ENCODE assay signal across 9 cellular contexts in genomic region chr19:49553451-49554271, GRCh38. TPM values are rescaled to one million over a fixed set of nuclear protein-coding genes. Genes with fewer than 3 reads are reported as not detected.
DNase-seq lines count a peak whose midpoint lies in the region; ATAC-seq, FAIRE-seq and TF ChIP-seq lines count a peak whose summit lies in the region.
"Had no signal": no experiment of that assay in that cellular context is flagged by ENCODE, and none has a peak within 500 bp of the region (broad histone marks: within the 10 kb centered on the region; RNA-seq: fewer than 3 reads in every experiment).

No MANE protein-coding gene starts in this region.

- in situ Hi-C loops in astrocyte of the cerebellum (cut with HindIII; ENCODE audit: low sequenced_read_pairs) = no loop called here

- TF ChIP-seq EP300 in A549 (IDR thresholded peaks at IDR 0.05) = no peak

- H3K27me3 ChIP-seq in Peyer's patch = no peaks in the 10 kb centered on the region

- no peaks in the 10 kb centered on the region; the same call in 1 of the 3 replicates for H3K4me1 ChIP-seq in A549
- H3K4me1 ChIP-seq in Peyer's patch = peaks cover 0 to 58% (median 13%) of the 10 kb centered on the region in 4 donors

- no peak overlapping the region for H3K4me3 Mint-ChIP-seq in mesothelial cell of epicardium

- no peak for TF ChIP-seq POLR2A in A549 (IDR thresholded peaks at IDR 0.05; ENCODE audit: low read length)
- peak in 1 of 2 donors; percentile 49 for TF ChIP-seq POLR2A in Peyer's patch (IDR thresholded peaks at IDR 0.05)

- DNase-seq in A549 (ENCODE audit: low read depth in 1 of 2, low spot score in 1 of 2) = no peak
- DNase-seq in Peyer's patch = peak in 2 of 3 donors; percentile 67 to 84
- peak; percentile 8 for DNase-seq in astrocyte of the cerebellum (ENCODE audit: low read depth)
- no peak for DNase-seq in mesothelial cell of epicardium (ENCODE audit: low spot score in 2 of 2, unreplicated experiment in 2 of 2)
- DNase-seq in GM19240 (ENCODE audit: insufficient read length, low spot score) = no peak
- no peak for DNase-seq in KG1 (lab: John Stamatoyannopoulos, UW)
- no peak for DNase-seq in anterior cingulate cortex (lab: John Stamatoyannopoulos, UW)
- DNase-seq: DND-41 had no signal

- no peaks in the 10 kb centered on the region for H3K27me3 Mint-ChIP-seq in mesothelial cell of epicardium (ENCODE audit: low read depth)

- TF ChIP-seq CTCF in A549 (IDR thresholded peaks at IDR 0.05) (no peak), Peyer's patch (IDR thresholded peaks at IDR 0.05) (peak in 3 of 6 experiments; percentile 9 to 29 (median 21)), astrocyte of the cerebellum (IDR thresholded peaks at IDR 0.05; ENCODE audit: low read depth, low read length, missing control alignments) (no peak), mesothelial cell of epicardium (IDR thresholded peaks at IDR 0.05; ENCODE audit: unreplicated experiment) (no peak)

- H3K9me3 ChIP-seq in A549 (no peaks in the 10 kb centered on the region), Peyer's patch (no peaks in the 10 kb centered on the region)

- H3K4me1 Mint-ChIP-seq in mesothelial cell of epicardium = no peaks in the 10 kb centered on the region

- WGBS in A549 (ENCODE audit: missing lambda C conversion rate) = 77% methylated on average over 10 of the region's 10 CpGs

- H3K36me3 ChIP-seq in Peyer's patch = peaks cover 0 to 31% (median 0%) of the 10 kb centered on the region in 3 donors

- no peaks in the 10 kb centered on the region for H3K9me3 Mint-ChIP-seq in mesothelial cell of epicardium

- H3K4me2 ChIP-seq in A549 = no peak overlapping the region

- POLR2A ChIA-PET in A549 (lab: Yijun Ruan, JAX) = no interaction called here

- H3K27ac ChIP-seq in A549 = no peak overlapping the region
- H3K27ac ChIP-seq in Peyer's patch = peak overlapping the region; percentile 61 to 93 (median 80)

- CTCF ChIA-PET in A549 (lab: Yijun Ruan, JAX) = interaction anchor here (0.6 to 19.1 kb wide), 8 partner anchors 8 to 337 kb away, joined by 3 to 426 read pairs (median 4); partner anchors contain the start of genes NOSIP, PRRG2 and RRAS

- no peak for FAIRE-seq in A549 (lab: Jason Lieb, UNC)

- no peak for TF ChIP-seq RAD21 in A549 (conservative IDR thresholded peaks at IDR 0.05 in 1 of 2, IDR thresholded peaks at IDR 0.05 in 1 of 2)

- peak overlapping the region; percentile 7 for H3K27ac Mint-ChIP-seq in mesothelial cell of epicardium

- ATAC-seq in A549 (peak; percentile 21 to 30; a peak in 3 of 6 replicates), HG03135 (IDR thresholded peaks at IDR 0.05; ENCODE audit: unreplicated experiment) (no peak)

- H3K4me3 ChIP-seq in A549 (no peak overlapping the region), Peyer's patch (no peak overlapping the region), astrocyte of the cerebellum (ENCODE audit: low read depth, low read length) (no peak overlapping the region)

- peaks cover 27% of the 10 kb centered on the region for H3K36me3 Mint-ChIP-seq in mesothelial cell of epicardium

TF ChIP-seq in A549, 52 proteins besides CTCF, POLR2A, EP300 and RAD21:
- no peak for TF ChIP-seq HEYL (CRISPR knock-in tag; IDR thresholded peaks at IDR 0.05)
- no peak for TF ChIP-seq CHD2 (IDR thresholded peaks at IDR 0.05; ENCODE audit: low read length, partially characterized antibody)
- TF ChIP-seq, protein P1, sequence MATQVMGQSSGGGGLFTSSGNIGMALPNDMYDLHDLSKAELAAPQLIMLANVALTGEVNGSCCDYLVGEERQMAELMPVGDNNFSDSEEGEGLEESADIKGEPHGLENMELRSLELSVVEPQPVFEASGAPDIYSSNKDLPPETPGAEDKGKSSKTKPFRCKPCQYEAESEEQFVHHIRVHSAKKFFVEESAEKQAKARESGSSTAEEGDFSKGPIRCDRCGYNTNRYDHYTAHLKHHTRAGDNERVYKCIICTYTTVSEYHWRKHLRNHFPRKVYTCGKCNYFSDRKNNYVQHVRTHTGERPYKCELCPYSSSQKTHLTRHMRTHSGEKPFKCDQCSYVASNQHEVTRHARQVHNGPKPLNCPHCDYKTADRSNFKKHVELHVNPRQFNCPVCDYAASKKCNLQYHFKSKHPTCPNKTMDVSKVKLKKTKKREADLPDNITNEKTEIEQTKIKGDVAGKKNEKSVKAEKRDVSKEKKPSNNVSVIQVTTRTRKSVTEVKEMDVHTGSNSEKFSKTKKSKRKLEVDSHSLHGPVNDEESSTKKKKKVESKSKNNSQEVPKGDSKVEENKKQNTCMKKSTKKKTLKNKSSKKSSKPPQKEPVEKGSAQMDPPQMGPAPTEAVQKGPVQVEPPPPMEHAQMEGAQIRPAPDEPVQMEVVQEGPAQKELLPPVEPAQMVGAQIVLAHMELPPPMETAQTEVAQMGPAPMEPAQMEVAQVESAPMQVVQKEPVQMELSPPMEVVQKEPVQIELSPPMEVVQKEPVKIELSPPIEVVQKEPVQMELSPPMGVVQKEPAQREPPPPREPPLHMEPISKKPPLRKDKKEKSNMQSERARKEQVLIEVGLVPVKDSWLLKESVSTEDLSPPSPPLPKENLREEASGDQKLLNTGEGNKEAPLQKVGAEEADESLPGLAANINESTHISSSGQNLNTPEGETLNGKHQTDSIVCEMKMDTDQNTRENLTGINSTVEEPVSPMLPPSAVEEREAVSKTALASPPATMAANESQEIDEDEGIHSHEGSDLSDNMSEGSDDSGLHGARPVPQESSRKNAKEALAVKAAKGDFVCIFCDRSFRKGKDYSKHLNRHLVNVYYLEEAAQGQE (IDR thresholded peaks at IDR 0.05) = no peak
- TF ChIP-seq HDAC2 (IDR thresholded peaks at IDR 0.05) = no peak
- no peak for TF ChIP-seq EHF (CRISPR knock-in tag; IDR thresholded peaks at IDR 0.05)
- TF ChIP-seq CEBPB (IDR thresholded peaks at IDR 0.05) = no peak

RNA-seq across cellular contexts. Expression of gene RCN3, which starts 25.9 kb away (rescaled TPM):
- polyA plus RNA-seq in A549 (2011; rRNA removed) (0.31 and 0.41 TPM in 2 replicates), A549 (2017; fragmentation: RNase III; extraction: RNeasy Plus Mini Kit Qiagen cat#74134 plus additional on column Dnase treatment) (1.6 to 2.1 TPM (median 1.8 TPM) in 3 replicates)
- polyA plus RNA-seq in A549 (2012; cell fraction: cytosol; rRNA removed) = 0.78 and 0.98 TPM in 2 replicates
- polyA plus RNA-seq in A549 (2012; cell fraction: nucleus; rRNA removed) = 5.4 and 5.7 TPM in 2 replicates
- polyA minus RNA-seq in A549 (2011; rRNA and poly(A)+ RNA removed) = not detected in 2 replicates
- total RNA-seq in Peyer's patch (100 to 1,000 TPM in 3 of 4 donors, 10 to 100 TPM in 1; 78.6 to 199 (median 151) TPM), mesothelial cell of epicardium (30.3 to 35.1 TPM (median 31.1 TPM) in 3 replicates)

RNA-seq across cellular contexts. Expression of gene NOSIP, which starts 26.7 kb away (rescaled TPM):
- polyA plus RNA-seq in A549 (2011; rRNA removed) (49.0 and 52.5 TPM in 2 replicates), A549 (2017; fragmentation: RNase III; extraction: RNeasy Plus Mini Kit Qiagen cat#74134 plus additional on column Dnase treatment) (98.0 to 105 TPM (median 101 TPM) in 3 replicates)
- polyA plus RNA-seq in A549 (2012; cell fraction: cytosol; rRNA removed) = 187 and 189 TPM in 2 replicates
- polyA plus RNA-seq in A549 (2012; cell fraction: nucleus; rRNA removed) = 179 and 276 TPM in 2 replicates
- 67.2 and 78.2 TPM in 2 replicates for polyA minus RNA-seq in A549 (2011; rRNA and poly(A)+ RNA removed)
- total RNA-seq in Peyer's patch (10 to 100 TPM; 73.4 to 86.7 (median 80.9) TPM), mesothelial cell of epicardium (53.3 to 60.7 TPM (median 60.1 TPM) in 3 replicates)

RNA-seq across cellular contexts. Expression of gene PRRG2, which starts 27.5 kb away (rescaled TPM):
- 0.53 and 0.82 TPM in 2 replicates for polyA plus RNA-seq in A549 (2011; rRNA removed)
- 0.45 and 0.54 TPM in 2 replicates for polyA plus RNA-seq in A549 (2012; cell fraction: cytosol; rRNA removed)
- polyA plus RNA-seq in A549 (2012; cell fraction: nucleus; rRNA removed) = 0.55 and 0.66 TPM in 2 replicates
- polyA plus RNA-seq in A549 (2017; fragmentation: RNase III; extraction: RNeasy Plus Mini Kit Qiagen cat#74134 plus additional on column Dnase treatment) = 0.68 to 1.1 TPM (median 1.0 TPM) in 3 replicates
- 0.44 and 0.54 TPM in 2 replicates for polyA minus RNA-seq in A549 (2011; rRNA and poly(A)+ RNA removed)
- total RNA-seq in Peyer's patch = 10 to 100 TPM in 3 of 4 donors, 1 to 10 TPM in 1; 1.7 to 20.8 (median 13.1) TPM
- total RNA-seq in mesothelial cell of epicardium = 0.87 to 1.4 TPM (median 1.1 TPM) in 3 replicates

RNA-seq across cellular contexts. Expression of gene PRR12, which starts 37.3 kb away (rescaled TPM):
- 0.78 and 1.6 TPM in 2 replicates for polyA plus RNA-seq in A549 (2011; rRNA removed)
- polyA plus RNA-seq in A549 (2012; cell fraction: cytosol; rRNA removed) = 3.9 and 5.4 TPM in 2 replicates
- polyA plus RNA-seq in A549 (2012; cell fraction: nucleus; rRNA removed) = 12.6 and 13.4 TPM in 2 replicates
- polyA plus RNA-seq in A549 (2017; fragmentation: RNase III; extraction: RNeasy Plus Mini Kit Qiagen cat#74134 plus additional on column Dnase treatment) = 13.0 to 16.3 TPM (median 15.6 TPM) in 3 replicates
- polyA minus RNA-seq in A549 (2011; rRNA and poly(A)+ RNA removed) = 0.83 and 2.8 TPM in 2 replicates
- 10 to 100 TPM; 13.5 to 39.6 (median 28.1) TPM for total RNA-seq in Peyer's patch
- 53.3 to 58.5 TPM (median 54.2 TPM) in 3 replicates for total RNA-seq in mesothelial cell of epicardium

RNA-seq across cellular contexts. Expression of gene FCGRT, which starts 41.2 kb away (rescaled TPM):
- polyA plus RNA-seq in A549 (2011; rRNA removed) (25.7 and 32.0 TPM in 2 replicates), A549 (2017; fragmentation: RNase III; extraction: RNeasy Plus Mini Kit Qiagen cat#74134 plus additional on column Dnase treatment) (20.0 to 28.4 TPM (median 28.4 TPM) in 3 replicates)
- polyA plus RNA-seq in A549 (2012; cell fraction: cytosol; rRNA removed) = 20.4 and 28.0 TPM in 2 replicates
- 47.2 and 48.8 TPM in 2 replicates for polyA plus RNA-seq in A549 (2012; cell fraction: nucleus; rRNA removed)
- 23.9 and 24.7 TPM in 2 replicates for polyA minus RNA-seq in A549 (2011; rRNA and poly(A)+ RNA removed)
- total RNA-seq in Peyer's patch (100 to 1,000 TPM; 239 to 985 (median 837) TPM), mesothelial cell of epicardium (121 to 132 TPM (median 127 TPM) in 3 replicates)

Comparison
In these comparisons a context has a peak if more than half of its experiments do, and no peak if none do; other contexts are left out.
1. DNase-seq: peak in Peyer's patch (2 of 3) and astrocyte of the cerebellum (single experiment); none in A549 (0 of 2), mesothelial cell of epicardium (0 of 2), GM19240 (single experiment), KG1 (single experiment) and anterior cingulate cortex (0 of 58).
2. H3K27ac ChIP-seq: peak in Peyer's patch (4 of 4); none in A549 (0 of 2).